In the genomic region with DNA sequence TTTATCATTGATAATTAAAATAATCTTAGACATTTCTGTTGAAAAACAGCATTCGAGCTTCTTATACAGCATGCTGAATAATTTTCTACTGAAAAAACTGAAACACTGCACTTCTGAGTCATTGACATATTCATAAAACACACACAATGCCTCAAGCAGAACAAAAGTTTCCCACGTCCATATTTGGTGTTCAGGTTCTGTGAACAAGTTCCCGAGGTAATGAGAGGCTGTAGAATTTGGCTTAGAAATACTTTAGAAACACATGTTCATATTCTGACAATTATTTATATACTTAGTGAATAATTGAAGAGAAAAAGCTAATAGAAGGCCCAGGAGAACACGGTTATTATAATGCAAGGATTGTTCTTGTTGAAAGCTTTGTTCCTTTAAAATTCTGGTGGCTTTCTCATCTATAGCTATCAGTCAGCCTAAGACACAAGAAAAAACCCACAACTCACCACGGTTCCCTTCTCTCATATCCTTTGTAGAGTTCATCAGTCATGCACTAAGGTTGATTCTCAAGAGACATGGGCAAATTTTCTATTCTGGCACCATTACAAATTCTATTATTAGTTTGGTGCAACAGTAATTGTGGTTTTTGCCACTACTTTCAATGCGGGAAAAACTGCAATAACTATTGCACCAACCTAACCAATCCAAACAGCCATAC, we compare ENCODE assay signal across 15 cellular contexts.
A peak's percentile ranks its signal among the peaks of the same experiment; 100 is the strongest.
DNase-seq lines count a peak whose midpoint lies in the region; ATAC-seq and TF ChIP-seq lines count a peak whose summit lies in the region.
"Had no signal": no experiment of that assay in that cellular context is flagged by ENCODE, and none has a peak within 500 bp of the region (broad histone marks: within the 10 kb centered on the region; RNA-seq: fewer than 3 reads in every experiment).

No MANE protein-coding gene starts in this region.

- no peaks in the 10 kb centered on the region for H3K36me3 ChIP-seq in Karpas-422 (ENCODE audit: insufficient read depth, low read length)
- H3K36me3 ChIP-seq: gastroesophageal sphincter, thyroid gland had no signal

- H2AFZ ChIP-seq in Karpas-422 (ENCODE audit: low read length), result no peak overlapping the region
- H2AFZ ChIP-seq: parathyroid adenoma had no signal

- no peak overlapping the region for H3K9ac ChIP-seq in Karpas-422 (ENCODE audit: low read length)
- H3K9ac ChIP-seq: parathyroid adenoma had no signal

- no peak for TF ChIP-seq CTCF in epithelial cell of esophagus (IDR thresholded peaks at IDR 0.05; ENCODE audit: insufficient read depth, low read depth, low read length, missing control alignments)

- H3K27ac ChIP-seq in Karpas-422 (ENCODE audit: low read length), result no peak overlapping the region
- H3K27ac ChIP-seq: parathyroid adenoma, thyroid gland had no signal

- no peaks in the 10 kb centered on the region; the same call in 1 of the 2 replicates for H3K9me2 ChIP-seq in Karpas-422 (replicated peaks; ENCODE audit: insufficient read depth, low read length)

- no peaks in the 10 kb centered on the region for H3K4me1 ChIP-seq in Karpas-422 (ENCODE audit: low read length)
- H3K4me1 ChIP-seq: parathyroid adenoma, thyroid gland had no signal

- H3K4me2 ChIP-seq in Karpas-422 (ENCODE audit: low read depth, low read length, poor library complexity, severe bottlenecking), result no peak overlapping the region

- peaks cover 3% of the 10 kb centered on the region; the same call in 1 of the 2 replicates for H3K9me3 ChIP-seq in Karpas-422 (ENCODE audit: low read length)
- H3K9me3 ChIP-seq: gastroesophageal sphincter, thyroid gland had no signal

- H4K20me1 ChIP-seq in Karpas-422 (ENCODE audit: insufficient read depth, low read depth, low read length), result no peaks in the 10 kb centered on the region

- no peak overlapping the region for H3K4me3 ChIP-seq in epithelial cell of esophagus (ENCODE audit: low read length)
- no peak overlapping the region for H3K4me3 ChIP-seq in Karpas-422 (ENCODE audit: low read length)
- H3K4me3 ChIP-seq: gastroesophageal sphincter, K562, thyroid gland had no signal

- 0 out of 2 replicates have a peak, but pooled peaks cover 3% of the 10 kb centered on the region for H3K27me3 ChIP-seq in Karpas-422 (ENCODE audit: low read length)
- H3K27me3 ChIP-seq: gastroesophageal sphincter, thyroid gland had no signal

- ATAC-seq in GM19395 (IDR thresholded peaks at IDR 0.05; ENCODE audit: unreplicated experiment) (peak; percentile 64), HG03280 (IDR thresholded peaks at IDR 0.05; ENCODE audit: unreplicated experiment) (peak; percentile 44)
- ATAC-seq: activated T-cell treated with anti-CD3 and anti-CD28 coated beads, Interleukin-2, amount 50 U/mL, for 4 hours; gastroesophageal sphincter; K562; left lobe of liver had no signal

- no peaks in the 10 kb centered on the region for H3K79me2 ChIP-seq in Karpas-422 (ENCODE audit: low read length)
- H3K79me2 ChIP-seq: parathyroid adenoma had no signal

- DNase-seq in epithelial cell of esophagus (ENCODE audit: low read depth), result peak; percentile 72
- no peak for DNase-seq in Karpas-422
- DNase-seq in iPS-NIHi7 (ENCODE audit: extremely low spot score), result no peak
- DNase-seq in stimulated activated naive CD4-positive, alpha-beta T cell treated with Interleukin-2 at 50 U/mL for 16 hours (lab: John Stamatoyannopoulos, UW), result no peak
- no peak for DNase-seq in HK-2 (ENCODE audit: unreplicated experiment)
- DNase-seq: activated T-cell treated with anti-CD3 and anti-CD28 coated beads, Interleukin-2, amount 50 U/mL, for 4 hours; DMS79 treated with DMSO at 0.1 percent for 48 hours; NCI-H2171; thyroid gland had no signal
